ENCODE assay signal across 8 cellular contexts in genomic region chr20:2470051-2470431, GRCh38. TPM values are rescaled to one million over a fixed set of nuclear protein-coding genes. Genes with fewer than 3 reads are reported as not detected.
DNase-seq lines count a peak whose midpoint lies in the region; ATAC-seq and TF ChIP-seq lines count a peak whose summit lies in the region.

No MANE protein-coding gene starts in this region.

- peak overlapping the region; percentile 94 to 96 for H3K27ac ChIP-seq in ascending aorta
- no peak overlapping the region for H3K27ac ChIP-seq in iPS DF 6.9 (ENCODE audit: low read length)
- H3K27ac ChIP-seq in skeletal muscle tissue (ENCODE audit: low read depth, low read length), result peak overlapping the region; percentile 82

- WGBS in iPS DF 6.9 (ENCODE audit: insufficient coverage, insufficient read length), result no CpG with 5 or more reads among the region's 16 CpGs

- H3K4me1 ChIP-seq in Caco-2 (peaks cover 11% of the 10 kb centered on the region), ascending aorta (peaks cover 4 to 18% of the 10 kb centered on the region in 2 donors), iPS DF 6.9 (ENCODE audit: control insufficient read depth, insufficient read depth, low read length) (no peaks in the 10 kb centered on the region; the same call in 1 of the 2 replicates), skeletal muscle tissue (ENCODE audit: control insufficient read depth in 3 of 3, insufficient read depth in 3 of 3, low read length in 3 of 3) (peaks cover 10 to 31% (median 20%) of the 10 kb centered on the region in 3 donors)

- no peaks in the 10 kb centered on the region for H3K27me3 Mint-ChIP-seq in Caco-2 (ENCODE audit: insufficient read depth, unreplicated experiment)

- peak; percentile 39 for ATAC-seq in GM21526 (IDR thresholded peaks at IDR 0.05; ENCODE audit: low FRiP score, unreplicated experiment)

- peaks cover 14% of the 10 kb centered on the region for H3K4me1 Mint-ChIP-seq in Caco-2 (ENCODE audit: low read depth, unreplicated experiment)

- no peaks in the 10 kb centered on the region for H3K9me3 Mint-ChIP-seq in Caco-2 (ENCODE audit: unreplicated experiment)

- H3K4me3 Mint-ChIP-seq in Caco-2 (ENCODE audit: unreplicated experiment), result peak overlapping the region; percentile 79

- DNase-seq in Caco-2, result peak; percentile 52 to 55
- DNase-seq in LHCN-M2 (ENCODE audit: low read depth), result peak; percentile 54
- DNase-seq in T-helper 1 cell, result peak; percentile 34 to 70 (median 57)
- peak in 1 of 2 donors; percentile 73 for DNase-seq in ascending aorta (ENCODE audit: low spot score in 2 of 2)
- DNase-seq in iPS DF 6.9 (ENCODE audit: low read depth, low spot score), result no peak
- DNase-seq in kidney glomerular epithelial cell (lab: John Stamatoyannopoulos, UW), result no peak

- H3K9me3 ChIP-seq in Caco-2, result no peaks in the 10 kb centered on the region
- no peaks in the 10 kb centered on the region for H3K9me3 ChIP-seq in ascending aorta
- no peaks in the 10 kb centered on the region for H3K9me3 ChIP-seq in iPS DF 6.9 (ENCODE audit: control insufficient read depth, insufficient read depth, low read length)
- no peaks in the 10 kb centered on the region for H3K9me3 ChIP-seq in skeletal muscle tissue (ENCODE audit: control insufficient read depth in 3 of 3, low read length in 3 of 3)

- intact Hi-C loops in Caco-2 (cut with micrococcal nuclease; ENCODE audit: unreplicated experiment), result loop anchor here (2.0 kb wide), 1 partner anchor 39 kb away; the partner anchor contains the start of gene ZNF343
- intact Hi-C loops in ascending aorta (cut with DNase I), result loop anchor here (1.0 to 5.0 kb wide), 6 partner anchors 38 to 1351 kb away; partner anchors contain the start of genes NOP56, PSMF1 and ZNF343

- H3K27me3 ChIP-seq in Caco-2 (replicated peaks; ENCODE audit: control insufficient read depth, insufficient read depth, low read length) (no peaks in the 10 kb centered on the region), ascending aorta (no peaks in the 10 kb centered on the region), iPS DF 6.9 (ENCODE audit: control insufficient read depth, insufficient read depth, low read length) (no peaks in the 10 kb centered on the region), skeletal muscle tissue (ENCODE audit: control insufficient read depth in 3 of 3, insufficient read depth in 3 of 3, low read length in 3 of 3) (no peaks in the 10 kb centered on the region)

- POLR2A ChIA-PET in Caco-2 (lab: Charles Lee), result interaction anchor here (0.6 to 1.7 kb wide), 9 partner anchors 10 to 1479 kb away, joined by 3 to 13 read pairs (median 6); partner anchors contain the start of genes IDH3B, NOP56 and ZNF343

- peak overlapping the region; percentile 90 to 97 (median 92) for H3K9ac ChIP-seq in skeletal muscle tissue (ENCODE audit: low read depth in 1 of 3, low read length in 3 of 3)

- peak overlapping the region; percentile 99 for H3K27ac Mint-ChIP-seq in Caco-2 (ENCODE audit: unreplicated experiment)

- H3K36me3 Mint-ChIP-seq in Caco-2 (ENCODE audit: insufficient read depth, unreplicated experiment), result peaks cover 59% of the 10 kb centered on the region

- CTCF ChIA-PET in Caco-2 (lab: Charles Lee), result interaction anchor here (0.8 to 1.3 kb wide), 6 partner anchors 14 to 263 kb away, joined by 3 to 7 read pairs (median 6); no protein-coding TSS in a partner anchor

- H3K36me3 ChIP-seq in Caco-2 (ENCODE audit: control insufficient read depth, insufficient read depth, low read length), result no peaks in the 10 kb centered on the region
- H3K36me3 ChIP-seq in ascending aorta, result peaks cover 24 to 26% of the 10 kb centered on the region in 2 donors
- peaks cover 23% of the 10 kb centered on the region; the same call in 1 of the 2 replicates for H3K36me3 ChIP-seq in iPS DF 6.9 (ENCODE audit: control insufficient read depth, insufficient read depth, low read length)
- H3K36me3 ChIP-seq in skeletal muscle tissue (ENCODE audit: control insufficient read depth in 3 of 3, insufficient read depth in 3 of 3, low read length in 3 of 3), result peaks cover 15 to 25% (median 24%) of the 10 kb centered on the region in 3 donors

- peak overlapping the region; percentile 73 for H3K4me3 ChIP-seq in Caco-2 (ENCODE audit: low read depth, low read length)
- H3K4me3 ChIP-seq in ascending aorta, result peak overlapping the region; percentile 76 to 81
- H3K4me3 ChIP-seq in iPS DF 6.9 (ENCODE audit: low read length), result peak overlapping the region; percentile 81
- H3K4me3 ChIP-seq in skeletal muscle tissue (ENCODE audit: low read length in 3 of 3), result peak overlapping the region; percentile 86 to 93 (median 93)

- no TSS peak for BruUV-seq in Caco-2 (replicated peaks; lab: Mats Ljungman, UMichigan)

- no peak for TF ChIP-seq CTCF in Caco-2 (IDR thresholded peaks at IDR 0.05; ENCODE audit: insufficient read depth in 1 of 2, low read depth in 1 of 2, low read length in 1 of 2, severe bottlenecking in 1 of 2, unreplicated experiment in 1 of 2)
- TF ChIP-seq CTCF in ascending aorta (IDR thresholded peaks at IDR 0.05), result no peak

RNA-seq across cellular contexts. Expression of gene SNRPB, which starts 0.5 kb away (rescaled TPM):
- 532 and 533 TPM in 2 replicates for total RNA-seq in Caco-2 (2022)
- 462 and 534 TPM in 2 replicates for total RNA-seq in LHCN-M2 (2014; rRNA removed)
- polyA plus RNA-seq in LHCN-M2 (2012), result 181 TPM
- total RNA-seq in ascending aorta, result 83.5 TPM
- 86.1 TPM for total RNA-seq in skeletal muscle tissue

RNA-seq across cellular contexts. Expression of gene ZNF343, which starts 38.7 kb away (rescaled TPM):
- total RNA-seq in Caco-2 (2022) (8.0 and 11.0 TPM in 2 replicates), LHCN-M2 (2014; rRNA removed) (10.3 and 10.6 TPM in 2 replicates), ascending aorta (0.64 TPM), skeletal muscle tissue (12.5 TPM)
- polyA plus RNA-seq in LHCN-M2 (2012), result 4.3 TPM

Comparison
In these comparisons a context has a peak if more than half of its experiments do, and no peak if none do; other contexts are left out.
1. DNase-seq: peak in Caco-2 (2 of 2), LHCN-M2 (single experiment) and T-helper 1 cell (5 of 5); none in iPS DF 6.9 (single experiment) and kidney glomerular epithelial cell (single experiment).
2. Peak in every context shown above with its lines, with median percentiles within 50 percentile points of each other: H3K4me3 ChIP-seq.